9 cellular contexts compared by ENCODE assay signal in the genomic region with DNA sequence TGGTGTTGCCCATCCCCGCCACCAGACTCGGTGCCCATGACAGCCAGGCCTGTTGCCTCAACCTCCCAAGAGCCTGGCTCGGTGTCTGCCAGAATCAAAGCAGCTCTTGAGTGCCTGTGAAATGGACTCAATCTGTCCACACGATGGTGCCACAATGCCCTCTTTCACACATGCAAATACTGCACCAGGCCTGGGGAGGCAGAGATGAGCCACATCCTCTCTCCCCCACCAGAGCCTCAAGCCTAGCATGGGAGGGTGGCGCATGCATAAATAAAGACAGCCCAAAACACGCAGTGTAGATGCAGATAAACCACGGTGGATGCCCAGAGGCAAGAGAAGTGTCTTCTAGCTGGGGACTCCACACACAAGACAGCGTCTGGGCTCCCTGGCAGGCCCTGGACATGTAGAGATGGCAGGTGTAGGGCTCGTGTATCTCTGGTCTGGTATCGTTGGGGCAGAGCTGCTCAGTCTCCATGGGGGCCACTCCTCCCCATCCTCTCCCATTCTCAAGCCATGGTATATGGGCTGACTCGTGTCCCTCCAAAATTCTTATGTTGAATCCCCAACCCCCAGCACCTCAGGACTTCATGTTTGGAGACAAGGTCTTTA.
DNase-seq lines count a peak whose midpoint lies in the region; ATAC-seq lines count a peak whose summit lies in the region.
"Had no signal": no experiment of that assay in that cellular context is flagged by ENCODE, and none has a peak within 500 bp of the region (broad histone marks: within the 10 kb centered on the region; RNA-seq: fewer than 3 reads in every experiment).

No MANE protein-coding gene starts in this region.

- POLR2A ChIA-PET in naive thymus-derived CD4-positive, alpha-beta T cell (lab: Charles Lee): no interaction called here

- peaks cover 0 to 11% (median 0%) of the 10 kb centered on the region in 7 donors for H3K4me1 Mint-ChIP-seq in naive thymus-derived CD4-positive, alpha-beta T cell

- no peak overlapping the region for H3K27ac Mint-ChIP-seq in naive thymus-derived CD4-positive, alpha-beta T cell

- intact Hi-C loops in naive thymus-derived CD4-positive, alpha-beta T cell (cut with micrococcal nuclease): loop anchor here in 1 of 2 donors (1.0 to 2.0 kb wide), 4 partner anchors 46 to 193 kb away; no protein-coding TSS in a partner anchor
- intact Hi-C loops in cardiac septum (cut with DNase I): no loop called here

- peaks cover 0 to 9% (median 7%) of the 10 kb centered on the region in 5 donors for H3K27me3 Mint-ChIP-seq in naive thymus-derived CD4-positive, alpha-beta T cell

- no peak overlapping the region for H3K27ac ChIP-seq in naive thymus-derived CD4-positive, alpha-beta T cell (ENCODE audit: low read depth, low read length)
- H3K27ac ChIP-seq: parathyroid adenoma had no signal

- H3K36me3 ChIP-seq in naive thymus-derived CD4-positive, alpha-beta T cell (ENCODE audit: control insufficient read depth in 2 of 3, insufficient read depth in 3 of 3, low read length in 3 of 3): no peaks in the 10 kb centered on the region

- CTCF ChIA-PET in naive thymus-derived CD4-positive, alpha-beta T cell (lab: Charles Lee): no interaction called here

- no peaks in the 10 kb centered on the region for H3K27me3 ChIP-seq in naive thymus-derived CD4-positive, alpha-beta T cell (ENCODE audit: control insufficient read depth in 2 of 2, insufficient read depth in 2 of 2, low read length in 2 of 2)

- ATAC-seq in GM19023 (IDR thresholded peaks at IDR 0.05; ENCODE audit: unreplicated experiment): peak; percentile 70
- ATAC-seq in HG03342 (IDR thresholded peaks at IDR 0.05; ENCODE audit: unreplicated experiment): peak; percentile 84
- peak; percentile 86 for ATAC-seq in naive thymus-derived CD4-positive, alpha-beta T cell

- H3K36me3 Mint-ChIP-seq in naive thymus-derived CD4-positive, alpha-beta T cell: peaks cover 0 to 17% (median 0%) of the 10 kb centered on the region in 5 donors

- H3K9me3 Mint-ChIP-seq in naive thymus-derived CD4-positive, alpha-beta T cell: peaks cover 0 to 5% (median 0%) of the 10 kb centered on the region in 11 donors

- H3K4me3 ChIP-seq in naive thymus-derived CD4-positive, alpha-beta T cell (ENCODE audit: low read length): no peak overlapping the region

- no peaks in the 10 kb centered on the region for H3K9me3 ChIP-seq in naive thymus-derived CD4-positive, alpha-beta T cell (ENCODE audit: control insufficient read depth in 2 of 3, low read length in 3 of 3)

- H3K4me3 Mint-ChIP-seq in naive thymus-derived CD4-positive, alpha-beta T cell: no peak overlapping the region

- peak; percentile 74 for DNase-seq in 8988T
- peak; percentile 28 for DNase-seq in activated CD4-positive, CD25-positive, alpha-beta regulatory T cell treated with anti-CD3 and anti-CD28 coated beads, Interleukin-2, amount 50 U/mL, for 16 hours (ENCODE audit: low read depth, low spot score)
- peak in 1 of 9 donors; percentile 11 for DNase-seq in naive thymus-derived CD4-positive, alpha-beta T cell
- no peak for DNase-seq in DMS153 treated with DMSO at 0.1 percent for 48 hours (lab: John Stamatoyannopoulos, UW; ENCODE audit: unreplicated experiment)
- no peak for DNase-seq in cardiac septum (ENCODE audit: low spot score)
- no peak for DNase-seq in NCI-H748 (lab: John Stamatoyannopoulos, UW; ENCODE audit: unreplicated experiment)

- H3K4me1 ChIP-seq in naive thymus-derived CD4-positive, alpha-beta T cell (ENCODE audit: control insufficient read depth in 2 of 2, insufficient read depth in 2 of 2, low read length in 2 of 2): peaks cover 0 to 5% of the 10 kb centered on the region in 2 donors
- H3K4me1 ChIP-seq: parathyroid adenoma had no signal

Comparison
In these comparisons a context has a peak if more than half of its experiments do, and no peak if none do; other contexts are left out.
1. DNase-seq: peak in 8988T (single experiment) and activated CD4-positive, CD25-positive, alpha-beta regulatory T cell treated with anti-CD3 and anti-CD28 coated beads, Interleukin-2, amount 50 U/mL, for 16 hours (single experiment); none in DMS153 treated with DMSO at 0.1 percent for 48 hours (single experiment), cardiac septum (single experiment) and NCI-H748 (single experiment).
2. Peak in every context shown above with its lines, with median percentiles within 50 percentile points of each other: ATAC-seq.